Comparison of ENCODE assay signal across 15 cellular contexts in the genomic region with DNA sequence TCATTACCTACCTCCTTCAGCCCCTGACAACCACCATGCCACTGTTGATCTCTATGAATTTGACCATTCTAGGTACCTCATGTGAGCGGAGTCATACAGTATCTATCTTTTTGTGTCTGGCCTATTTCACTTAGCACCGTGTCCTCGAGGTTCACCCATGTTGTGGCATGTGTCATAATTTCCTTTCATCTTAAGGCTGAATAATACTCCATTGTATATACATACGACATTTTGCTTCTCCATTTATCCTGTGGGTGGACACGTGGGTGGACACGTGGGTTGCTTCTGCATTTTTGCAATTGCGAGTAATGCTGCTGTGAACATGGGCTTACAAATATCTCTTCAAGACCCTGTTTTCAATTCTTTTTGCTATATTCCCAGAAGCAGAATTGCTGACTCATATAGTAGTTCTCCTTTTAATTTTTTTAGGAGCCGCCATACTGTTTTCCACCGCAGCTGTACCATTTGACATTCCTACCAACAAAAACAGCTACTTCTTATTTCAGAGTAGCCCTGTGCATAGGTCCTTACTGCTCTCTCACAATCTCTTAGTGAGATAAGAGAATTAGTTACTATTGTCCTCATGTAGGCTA.
"Had no signal": no experiment of that assay in that cellular context is flagged by ENCODE, and none has a peak within 500 bp of the region (broad histone marks: within the 10 kb centered on the region; RNA-seq: fewer than 3 reads in every experiment).

No MANE protein-coding gene starts in this region.

- H3K79me2 ChIP-seq: hepatocyte had no signal

- ATAC-seq: effector memory CD8-positive, alpha-beta T cell; sciatic nerve had no signal

- H3K27me3 ChIP-seq: hepatocyte, spleen, stomach had no signal

- H3K4me3 ChIP-seq: hepatocyte, spleen, stomach, thoracic aorta had no signal

- FAIRE-seq: urothelium cell line had no signal

- H3K27ac ChIP-seq: epithelial cell of prostate, hepatocyte, spleen, stomach, thoracic aorta had no signal

- H3K9me3 ChIP-seq: stomach, thoracic aorta had no signal

- H3K4me2 ChIP-seq: hepatocyte had no signal

- H3K36me3 ChIP-seq: thoracic aorta had no signal

- H3K4me1 ChIP-seq: spleen had no signal

- H2AFZ ChIP-seq: hepatocyte had no signal

- DNase-seq: activated CD4-positive, alpha-beta T cell treated with anti-CD3 and anti-CD28 coated beads, Interleukin-2, amount 10 ng/mL, durations not matched to agents 7 days and 5 days; activated naive CD4-positive, alpha-beta T cell treated with anti-CD3 and anti-CD28 coated beads, Interleukin-2, amount 50 U/mL, for 16 hours; amniotic stem cell; cortex of kidney; effector memory CD8-positive, alpha-beta T cell; mesendoderm; spleen; stimulated activated CD4-positive, alpha-beta T cell treated with anti-CD3 and anti-CD28 coated beads, Interleukin-1b, Interleukin-23, amount 100 ng/mL, for 48 hours; stomach; T-helper 1 cell had no signal
